15 cellular contexts compared by ENCODE assay signal in the genomic region with DNA sequence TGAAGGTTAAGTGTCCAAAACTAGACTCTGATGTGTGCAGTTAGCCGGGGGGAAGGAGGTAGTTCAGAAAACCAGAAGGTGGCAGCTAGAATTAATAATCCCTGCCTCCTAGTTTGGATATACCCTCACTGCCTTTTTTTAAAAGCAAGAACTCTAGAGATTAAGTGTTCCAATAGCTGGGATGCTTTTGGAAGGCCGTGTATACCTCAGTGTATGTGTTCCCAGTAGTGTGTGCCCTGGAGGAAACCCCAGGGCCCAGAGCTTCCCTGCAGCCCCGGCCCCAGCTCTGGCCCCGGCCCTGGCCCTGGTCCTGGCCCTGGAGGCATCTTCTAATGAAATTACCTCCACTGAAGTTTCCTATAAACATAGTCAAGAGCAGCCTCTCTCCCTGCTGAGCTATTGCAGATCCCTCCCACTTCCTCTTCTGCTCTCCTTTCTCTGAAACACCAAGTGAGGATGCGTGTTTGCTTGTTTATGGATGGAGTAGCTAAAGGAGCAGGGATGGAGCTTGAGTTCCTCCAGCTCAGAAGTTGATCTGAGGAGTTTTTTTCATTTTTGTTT.
DNase-seq lines count a peak whose midpoint lies in the region; ATAC-seq, FAIRE-seq and TF ChIP-seq lines count a peak whose summit lies in the region.
"Had no signal": no experiment of that assay in that cellular context is flagged by ENCODE, and none has a peak within 500 bp of the region (broad histone marks: within the 10 kb centered on the region; RNA-seq: fewer than 3 reads in every experiment).

No MANE protein-coding gene starts in this region.

- H3K4me3 Mint-ChIP-seq in WTC11, result no peak overlapping the region
- H3K4me3 Mint-ChIP-seq: central memory CD8-positive, alpha-beta T cell; neural crest cell had no signal

- H3K4me2 ChIP-seq in BLaER1, result peak overlapping the region; percentile 50
- H3K4me2 ChIP-seq: smooth muscle cell had no signal

- H3K36me3 Mint-ChIP-seq in WTC11, result no peaks in the 10 kb centered on the region

- H3K4me3 ChIP-seq in BLaER1, result no peak overlapping the region
- H3K4me3 ChIP-seq: smooth muscle cell had no signal

- no peaks in the 10 kb centered on the region for H3K9me3 Mint-ChIP-seq in WTC11
- H3K9me3 Mint-ChIP-seq: central memory CD8-positive, alpha-beta T cell; neural crest cell had no signal

- H3K9me3 ChIP-seq in BLaER1, result no peaks in the 10 kb centered on the region

- H3K27ac Mint-ChIP-seq in WTC11, result no peak overlapping the region

- DNase-seq in Kasumi-1 (lab: John Stamatoyannopoulos, UW) (peak; percentile 59 to 65), WTC11 (ENCODE audit: low spot score) (no peak), islet precursor cell (peak; percentile 79), dermis blood vessel endothelial cell (no peak), NCI-H524 treated with DMSO at 0.1 percent for 48 hours (lab: John Stamatoyannopoulos, UW) (no peak), GM12892 (ENCODE audit: insufficient read length) (no peak)
- DNase-seq: activated CD4-positive, CD25-positive, alpha-beta regulatory T cell; activated effector memory CD4-positive, alpha-beta T cell treated with Interleukin-2 at 50 U/mL for 16 hours; KBM-7 had no signal

- peaks cover 23% of the 10 kb centered on the region for H3K4me1 Mint-ChIP-seq in WTC11
- H3K4me1 Mint-ChIP-seq: central memory CD8-positive, alpha-beta T cell had no signal

- FAIRE-seq in GM12892 (lab: Jason Lieb, UNC), result no peak

- TF ChIP-seq POLR2A in GM12892 (IDR thresholded peaks at IDR 0.05; ENCODE audit: low read depth, low read length), result no peak

- no peak overlapping the region; the same call in 1 of the 2 replicates for H3K27ac ChIP-seq in BLaER1

- no peak overlapping the region for H3K9ac ChIP-seq in BLaER1

- peak; percentile 50 for ATAC-seq in WTC11
- no peak for ATAC-seq in GM21390 (IDR thresholded peaks at IDR 0.05; ENCODE audit: unreplicated experiment)
- ATAC-seq: HCT116 had no signal

- POLR2A ChIA-PET in WTC11 (lab: Charles Lee), result no interaction called here

- no peaks in the 10 kb centered on the region for H4K20me1 ChIP-seq in BLaER1

- H3K27me3 Mint-ChIP-seq in WTC11 (ENCODE audit: low read depth), result no peaks in the 10 kb centered on the region
- H3K27me3 Mint-ChIP-seq: central memory CD8-positive, alpha-beta T cell had no signal

- H3K27me3 ChIP-seq in BLaER1, result no peaks in the 10 kb centered on the region

- H3K36me3 ChIP-seq in BLaER1, result no peaks in the 10 kb centered on the region

- TF ChIP-seq CTCF in WTC11 (IDR thresholded peaks at IDR 0.05), result no peak

- CTCF ChIA-PET in WTC11 (lab: Charles Lee), result interaction anchor here (0.6 to 2.1 kb wide), 9 partner anchors 8 to 1571 kb away, joined by 3 to 7 read pairs (median 3); no protein-coding TSS in a partner anchor

- H3K4me1 ChIP-seq in BLaER1, result peaks cover 38% of the 10 kb centered on the region

TF ChIP-seq in WTC11, 78 proteins besides CTCF, POLR2A, EP300 and RAD21:
- TF ChIP-seq CBFB (CRISPR knock-in tag; IDR thresholded peaks at IDR 0.05; ENCODE audit: low read depth), result no peak
- no peak for TF ChIP-seq ZBTB21 (CRISPR knock-in tag; IDR thresholded peaks at IDR 0.05; ENCODE audit: borderline replicate concordance)
- no peak for TF ChIP-seq ELF4 (CRISPR knock-in tag; IDR thresholded peaks at IDR 0.05; ENCODE audit: low read depth)
- TF ChIP-seq RELA (CRISPR knock-in tag; IDR thresholded peaks at IDR 0.05; ENCODE audit: borderline replicate concordance), result no peak
- TF ChIP-seq, protein P1, sequence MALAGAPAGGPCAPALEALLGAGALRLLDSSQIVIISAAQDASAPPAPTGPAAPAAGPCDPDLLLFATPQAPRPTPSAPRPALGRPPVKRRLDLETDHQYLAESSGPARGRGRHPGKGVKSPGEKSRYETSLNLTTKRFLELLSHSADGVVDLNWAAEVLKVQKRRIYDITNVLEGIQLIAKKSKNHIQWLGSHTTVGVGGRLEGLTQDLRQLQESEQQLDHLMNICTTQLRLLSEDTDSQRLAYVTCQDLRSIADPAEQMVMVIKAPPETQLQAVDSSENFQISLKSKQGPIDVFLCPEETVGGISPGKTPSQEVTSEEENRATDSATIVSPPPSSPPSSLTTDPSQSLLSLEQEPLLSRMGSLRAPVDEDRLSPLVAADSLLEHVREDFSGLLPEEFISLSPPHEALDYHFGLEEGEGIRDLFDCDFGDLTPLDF (CRISPR knock-in tag; IDR thresholded peaks at IDR 0.05), result no peak
- TF ChIP-seq TEAD4 (CRISPR knock-in tag; IDR thresholded peaks at IDR 0.05), result no peak
- TF ChIP-seq TCF7 (CRISPR knock-in tag; IDR thresholded peaks at IDR 0.05; ENCODE audit: low read depth), result no peak
- no peak for TF ChIP-seq ESRRA (CRISPR knock-in tag; IDR thresholded peaks at IDR 0.05; ENCODE audit: borderline replicate concordance)
- no peak for TF ChIP-seq JUN (CRISPR knock-in tag; IDR thresholded peaks at IDR 0.05)
- TF ChIP-seq RORB (CRISPR knock-in tag; IDR thresholded peaks at IDR 0.05), result no peak
- no peak for TF ChIP-seq FOXP1 (CRISPR knock-in tag; IDR thresholded peaks at IDR 0.05; ENCODE audit: borderline replicate concordance)
- no peak for TF ChIP-seq TP53 (CRISPR knock-in tag; IDR thresholded peaks at IDR 0.05)
- TF ChIP-seq, protein P2, sequence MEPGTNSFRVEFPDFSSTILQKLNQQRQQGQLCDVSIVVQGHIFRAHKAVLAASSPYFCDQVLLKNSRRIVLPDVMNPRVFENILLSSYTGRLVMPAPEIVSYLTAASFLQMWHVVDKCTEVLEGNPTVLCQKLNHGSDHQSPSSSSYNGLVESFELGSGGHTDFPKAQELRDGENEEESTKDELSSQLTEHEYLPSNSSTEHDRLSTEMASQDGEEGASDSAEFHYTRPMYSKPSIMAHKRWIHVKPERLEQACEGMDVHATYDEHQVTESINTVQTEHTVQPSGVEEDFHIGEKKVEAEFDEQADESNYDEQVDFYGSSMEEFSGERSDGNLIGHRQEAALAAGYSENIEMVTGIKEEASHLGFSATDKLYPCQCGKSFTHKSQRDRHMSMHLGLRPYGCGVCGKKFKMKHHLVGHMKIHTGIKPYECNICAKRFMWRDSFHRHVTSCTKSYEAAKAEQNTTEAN (CRISPR knock-in tag; IDR thresholded peaks at IDR 0.05), result no peak
- no peak for TF ChIP-seq ZNF219 (CRISPR knock-in tag; IDR thresholded peaks at IDR 0.05; ENCODE audit: borderline replicate concordance)
- TF ChIP-seq ZNF263 (CRISPR knock-in tag; IDR thresholded peaks at IDR 0.05; ENCODE audit: low read depth), result no peak
- no peak for TF ChIP-seq GTF2I (CRISPR knock-in tag; conservative IDR thresholded peaks at IDR 0.05)
- TF ChIP-seq, protein P3, sequence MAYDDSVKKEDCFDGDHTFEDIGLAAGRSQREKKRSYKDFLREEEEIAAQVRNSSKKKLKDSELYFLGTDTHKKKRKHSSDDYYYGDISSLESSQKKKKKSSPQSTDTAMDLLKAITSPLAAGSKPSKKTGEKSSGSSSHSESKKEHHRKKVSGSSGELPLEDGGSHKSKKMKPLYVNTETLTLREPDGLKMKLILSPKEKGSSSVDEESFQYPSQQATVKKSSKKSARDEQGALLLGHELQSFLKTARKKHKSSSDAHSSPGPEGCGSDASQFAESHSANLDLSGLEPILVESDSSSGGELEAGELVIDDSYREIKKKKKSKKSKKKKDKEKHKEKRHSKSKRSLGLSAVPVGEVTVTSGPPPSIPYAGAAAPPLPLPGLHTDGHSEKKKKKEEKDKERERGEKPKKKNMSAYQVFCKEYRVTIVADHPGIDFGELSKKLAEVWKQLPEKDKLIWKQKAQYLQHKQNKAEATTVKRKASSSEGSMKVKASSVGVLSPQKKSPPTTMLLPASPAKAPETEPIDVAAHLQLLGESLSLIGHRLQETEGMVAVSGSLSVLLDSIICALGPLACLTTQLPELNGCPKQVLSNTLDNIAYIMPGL (CRISPR knock-in tag; IDR thresholded peaks at IDR 0.05), result no peak
- no peak for TF ChIP-seq PRRX2 (CRISPR knock-in tag; IDR thresholded peaks at IDR 0.05)
- TF ChIP-seq TEAD1 (CRISPR knock-in tag; IDR thresholded peaks at IDR 0.05), result no peak
- TF ChIP-seq NFATC4 (CRISPR knock-in tag; IDR thresholded peaks at IDR 0.05), result no peak

Comparison
In these comparisons a context has a peak if more than half of its experiments do, and no peak if none do; other contexts are left out.
1. DNase-seq: peak in Kasumi-1 (2 of 2) and islet precursor cell (single experiment); none in WTC11 (single experiment), dermis blood vessel endothelial cell (single experiment), NCI-H524 treated with DMSO at 0.1 percent for 48 hours (single experiment) and GM12892 (single experiment).